In genomic region chr16:6903671-6904070, GRCh38 we compare ENCODE assay signal across 10 cellular contexts.
"Had no signal": no experiment of that assay in that cellular context is flagged by ENCODE, and none has a peak within 500 bp of the region (broad histone marks: within the 10 kb centered on the region; RNA-seq: fewer than 3 reads in every experiment).

No MANE protein-coding gene starts in this region.

- DNase-seq: GM23248, GOT3, H7, HFFc6, IMR-90, KG1 had no signal

- H2AFZ ChIP-seq: GM23248 had no signal

- H3K4me1 ChIP-seq: HAP-1 had no signal

- H3K4me3 Mint-ChIP-seq: HFFc6 had no signal

- H3K9me3 ChIP-seq: HAP-1 had no signal

- ATAC-seq: HCT116, K562 had no signal

- H3K27ac ChIP-seq: GM23248 had no signal

- H3K4me3 ChIP-seq: GM23248, HAP-1, K562 had no signal

- H3K9ac ChIP-seq: GM23248 had no signal

- H3K36me3 ChIP-seq: HAP-1 had no signal

- H3K27ac Mint-ChIP-seq: HFFc6 had no signal

- FAIRE-seq: HTR-8/SVneo, K562 had no signal
